ENCODE assay signal across 2 cellular contexts in the genomic region with DNA sequence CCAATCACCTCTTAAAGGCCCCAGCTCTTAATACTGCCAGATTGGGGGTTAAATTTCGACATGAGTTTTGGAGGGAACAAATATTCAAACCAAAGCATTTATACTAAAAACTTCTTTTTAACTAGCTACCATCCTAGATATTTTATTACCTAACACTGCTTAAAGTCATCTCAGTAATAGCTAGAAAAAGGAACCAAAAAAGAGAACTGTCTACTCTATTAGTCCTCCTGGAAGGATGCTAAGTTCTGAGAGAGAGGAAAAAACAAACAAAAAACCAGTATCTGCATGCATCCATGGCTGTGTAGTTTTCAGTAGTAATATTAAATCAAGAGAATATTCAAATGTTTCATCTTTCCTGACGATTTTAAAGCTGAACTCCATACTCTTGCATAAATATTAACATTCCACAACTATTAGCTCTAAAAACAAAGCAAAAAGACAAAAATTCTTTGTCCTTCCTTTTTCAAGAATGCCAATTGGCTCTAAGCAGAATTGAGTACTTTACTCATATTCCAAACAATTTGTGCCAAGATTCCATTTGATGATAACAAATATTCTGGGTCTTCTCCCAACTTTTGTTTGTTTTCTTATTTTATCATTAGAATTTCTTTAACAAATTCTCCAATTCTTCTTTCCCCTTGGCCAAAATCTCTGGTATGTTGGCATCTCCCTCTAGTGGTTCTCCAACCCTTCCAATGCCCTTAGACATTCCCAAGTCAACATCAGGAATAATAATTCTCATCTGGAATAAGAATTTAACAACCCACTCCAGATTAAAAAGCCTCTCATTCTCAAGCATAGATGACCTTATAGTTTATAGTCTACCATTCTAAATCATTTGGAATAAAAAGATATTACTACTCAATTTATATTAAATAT.
TF ChIP-seq lines count a peak whose summit lies in the region.

No MANE protein-coding gene starts in this region.

TF ChIP-seq in SK-N-SH, 30 proteins besides CTCF, POLR2A, EP300 and RAD21 (continued from another document):
- TF ChIP-seq RCOR1 (IDR thresholded peaks at IDR 0.05; ENCODE audit: low read length) (no peak), RXRA (IDR thresholded peaks at IDR 0.05; ENCODE audit: borderline replicate concordance, low read depth) (no peak), RFX5 (IDR thresholded peaks at IDR 0.05; ENCODE audit: low read length) (no peak), USF2 (IDR thresholded peaks at IDR 0.05; ENCODE audit: borderline replicate concordance, low read depth, low read length) (no peak), GABPA (IDR thresholded peaks at IDR 0.05; ENCODE audit: low read depth) (no peak), FOXJ3 (CRISPR knock-in tag; IDR thresholded peaks at IDR 0.05) (no peak), FOSL2 (IDR thresholded peaks at IDR 0.05; ENCODE audit: borderline replicate concordance, low read depth) (no peak), TEAD4 (IDR thresholded peaks at IDR 0.05; ENCODE audit: borderline replicate concordance, insufficient read depth) (no peak), JUND (IDR thresholded peaks at IDR 0.05) (no peak), SMC3 (IDR thresholded peaks at IDR 0.05; ENCODE audit: low read depth, low read length) (no peak), TAF1 (IDR thresholded peaks at IDR 0.05; ENCODE audit: borderline replicate concordance, low read depth, low read length) (no peak), PBX3 (IDR thresholded peaks at IDR 0.05) (no peak), CHD2 (IDR thresholded peaks at IDR 0.05; ENCODE audit: low read length, partially characterized antibody) (no peak)
- TF ChIP-seq, protein P1, sequence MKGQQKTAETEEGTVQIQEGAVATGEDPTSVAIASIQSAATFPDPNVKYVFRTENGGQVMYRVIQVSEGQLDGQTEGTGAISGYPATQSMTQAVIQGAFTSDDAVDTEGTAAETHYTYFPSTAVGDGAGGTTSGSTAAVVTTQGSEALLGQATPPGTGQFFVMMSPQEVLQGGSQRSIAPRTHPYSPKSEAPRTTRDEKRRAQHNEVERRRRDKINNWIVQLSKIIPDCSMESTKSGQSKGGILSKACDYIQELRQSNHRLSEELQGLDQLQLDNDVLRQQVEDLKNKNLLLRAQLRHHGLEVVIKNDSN (IDR thresholded peaks at IDR 0.05; ENCODE audit: borderline replicate concordance, low read depth): no peak
- TF ChIP-seq, protein P2, sequence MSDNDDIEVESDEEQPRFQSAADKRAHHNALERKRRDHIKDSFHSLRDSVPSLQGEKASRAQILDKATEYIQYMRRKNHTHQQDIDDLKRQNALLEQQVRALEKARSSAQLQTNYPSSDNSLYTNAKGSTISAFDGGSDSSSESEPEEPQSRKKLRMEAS (IDR thresholded peaks at IDR 0.05; ENCODE audit: low read depth): no peak
TF ChIP-seq in SK-N-SH: peak in this region for 0.

TF ChIP-seq in SK-N-SH treated with all-trans-retinoic acid at 6 μM for 48 hours, 23 proteins besides CTCF, POLR2A, EP300 and RAD21 (continued from another document):
- TF ChIP-seq, protein P3, sequence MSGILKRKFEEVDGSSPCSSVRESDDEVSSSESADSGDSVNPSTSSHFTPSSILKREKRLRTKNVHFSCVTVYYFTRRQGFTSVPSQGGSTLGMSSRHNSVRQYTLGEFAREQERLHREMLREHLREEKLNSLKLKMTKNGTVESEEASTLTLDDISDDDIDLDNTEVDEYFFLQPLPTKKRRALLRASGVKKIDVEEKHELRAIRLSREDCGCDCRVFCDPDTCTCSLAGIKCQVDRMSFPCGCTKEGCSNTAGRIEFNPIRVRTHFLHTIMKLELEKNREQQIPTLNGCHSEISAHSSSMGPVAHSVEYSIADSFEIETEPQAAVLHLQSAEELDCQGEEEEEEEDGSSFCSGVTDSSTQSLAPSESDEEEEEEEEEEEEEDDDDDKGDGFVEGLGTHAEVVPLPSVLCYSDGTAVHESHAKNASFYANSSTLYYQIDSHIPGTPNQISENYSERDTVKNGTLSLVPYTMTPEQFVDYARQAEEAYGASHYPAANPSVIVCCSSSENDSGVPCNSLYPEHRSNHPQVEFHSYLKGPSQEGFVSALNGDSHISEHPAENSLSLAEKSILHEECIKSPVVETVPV (CRISPR knock-in tag; IDR thresholded peaks at IDR 0.05): no peak
- TF ChIP-seq ZNF565 (CRISPR knock-in tag; conservative IDR thresholded peaks at IDR 0.05; ENCODE audit: low read depth) (no peak), ZFP30 (CRISPR knock-in tag; IDR thresholded peaks at IDR 0.05) (no peak), ZFP3 (CRISPR knock-in tag; IDR thresholded peaks at IDR 0.05) (no peak)
